ENCODE assay signal across 10 cellular contexts in the genomic region with DNA sequence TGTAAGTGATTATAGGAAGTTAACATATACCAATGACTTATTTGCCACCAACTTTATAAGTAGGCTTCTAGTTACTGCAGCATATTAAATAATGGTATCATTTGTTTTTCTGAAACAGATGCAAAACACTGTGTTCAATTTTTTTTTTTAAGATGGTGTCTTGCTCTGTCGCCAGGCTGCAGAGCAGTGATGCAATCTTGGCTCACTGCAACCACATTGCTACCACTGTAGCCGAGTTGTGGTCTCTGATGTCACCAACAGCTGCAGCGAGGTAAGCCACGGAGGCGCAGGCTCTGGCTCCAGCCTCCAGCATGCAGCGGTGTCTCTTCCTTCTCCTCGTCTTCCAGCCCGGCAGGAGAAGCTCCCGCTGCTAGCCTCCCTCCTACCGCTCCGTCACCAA. TPM values are rescaled to one million over a fixed set of nuclear protein-coding genes. Genes with fewer than 3 reads are reported as not detected.
DNase-seq lines count a peak whose midpoint lies in the region; ATAC-seq lines count a peak whose summit lies in the region.
"Not testable (repeated sequence)": the region's sequence is repeated elsewhere in the genome, so short reads cannot be mapped to it uniquely, and the experiment has no call there.
"Had no signal": no experiment of that assay in that cellular context is flagged by ENCODE, and none has a peak within 500 bp of the region (broad histone marks: within the 10 kb centered on the region; RNA-seq: fewer than 3 reads in every experiment).

No MANE protein-coding gene starts in this region.

- H3K4me1 Mint-ChIP-seq in activated CD4-positive, alpha-beta memory T cell treated with anti-CD3 and anti-CD28 coated beads, Interleukin-2, amount 10 ng/mL, durations not matched to agents 7 days and 5 days; activated naive CD8-positive, alpha-beta T cell treated with anti-CD3 and anti-CD28 coated beads, Interleukin-2, amount 10 ng/mL, durations not matched to agents 7 days and 5 days; stimulated activated naive CD8-positive, alpha-beta T cell treated with anti-CD3 and anti-CD28 coated beads, Interleukin-15, amount 100 ng/mL, for 72 hours: not testable (repeated sequence)

- CTCF ChIA-PET in activated CD4-positive, alpha-beta memory T cell treated with anti-CD3 and anti-CD28 coated beads, Interleukin-2, amount 10 ng/mL, durations not matched to agents 7 days and 5 days (lab: Charles Lee): not testable (repeated sequence)

- H3K27ac Mint-ChIP-seq in activated CD4-positive, alpha-beta memory T cell treated with anti-CD3 and anti-CD28 coated beads, Interleukin-2, amount 10 ng/mL, durations not matched to agents 7 days and 5 days; activated naive CD8-positive, alpha-beta T cell treated with anti-CD3 and anti-CD28 coated beads, Interleukin-2, amount 10 ng/mL, durations not matched to agents 7 days and 5 days; stimulated activated naive CD8-positive, alpha-beta T cell treated with anti-CD3 and anti-CD28 coated beads, Interleukin-15, amount 100 ng/mL, for 72 hours: not testable (repeated sequence)

- H3K9me3 Mint-ChIP-seq in activated CD4-positive, alpha-beta memory T cell treated with anti-CD3 and anti-CD28 coated beads, Interleukin-2, amount 10 ng/mL, durations not matched to agents 7 days and 5 days; activated naive CD8-positive, alpha-beta T cell treated with anti-CD3 and anti-CD28 coated beads, Interleukin-2, amount 10 ng/mL, durations not matched to agents 7 days and 5 days; stimulated activated naive CD8-positive, alpha-beta T cell treated with anti-CD3 and anti-CD28 coated beads, Interleukin-15, amount 100 ng/mL, for 72 hours: not testable (repeated sequence)

- POLR2A ChIA-PET in activated CD4-positive, alpha-beta memory T cell treated with anti-CD3 and anti-CD28 coated beads, Interleukin-2, amount 10 ng/mL, durations not matched to agents 7 days and 5 days (lab: Charles Lee); activated naive CD8-positive, alpha-beta T cell treated with anti-CD3 and anti-CD28 coated beads, Interleukin-2, amount 10 ng/mL, durations not matched to agents 7 days and 5 days (lab: Charles Lee): not testable (repeated sequence)

- DNase-seq in Daoy (ENCODE audit: low read depth) (peak; percentile 20), M059J (ENCODE audit: low read depth) (peak; percentile 5), SW480 (ENCODE audit: low spot score) (peak; percentile 11), myocyte (ENCODE audit: low read depth) (peak; percentile 5)
- peak; percentile 48 for DNase-seq in activated CD4-positive, alpha-beta memory T cell treated with anti-CD3 and anti-CD28 coated beads, Interleukin-2, amount 10 ng/mL, durations not matched to agents 7 days and 5 days
- DNase-seq in activated T-cell treated with anti-CD3 and anti-CD28 coated beads, Interleukin-2, amount 50 U/mL, for 48 hours: peak; percentile 24 to 39
- peak; percentile 49 for DNase-seq in activated naive CD8-positive, alpha-beta T cell treated with anti-CD3 and anti-CD28 coated beads, Interleukin-2, amount 10 ng/mL, durations not matched to agents 7 days and 5 days
- DNase-seq in stimulated activated naive CD8-positive, alpha-beta T cell treated with anti-CD3 and anti-CD28 coated beads, Interleukin-15, amount 100 ng/mL, for 72 hours: peak; percentile 32 to 51

- not testable (repeated sequence) for H3K36me3 Mint-ChIP-seq in activated CD4-positive, alpha-beta memory T cell treated with anti-CD3 and anti-CD28 coated beads, Interleukin-2, amount 10 ng/mL, durations not matched to agents 7 days and 5 days (ENCODE audit: low read depth); activated naive CD8-positive, alpha-beta T cell treated with anti-CD3 and anti-CD28 coated beads, Interleukin-2, amount 10 ng/mL, durations not matched to agents 7 days and 5 days

- not testable (repeated sequence) for ATAC-seq in activated naive CD8-positive, alpha-beta T cell treated with anti-CD3 and anti-CD28 coated beads, Interleukin-2, amount 10 ng/mL, durations not matched to agents 7 days and 5 days (ENCODE audit: low read depth); stimulated activated naive CD8-positive, alpha-beta T cell treated with anti-CD3 and anti-CD28 coated beads, Interleukin-15, amount 100 ng/mL, for 72 hours

- H3K27me3 Mint-ChIP-seq in activated CD4-positive, alpha-beta memory T cell treated with anti-CD3 and anti-CD28 coated beads, Interleukin-2, amount 10 ng/mL, durations not matched to agents 7 days and 5 days; activated naive CD8-positive, alpha-beta T cell treated with anti-CD3 and anti-CD28 coated beads, Interleukin-2, amount 10 ng/mL, durations not matched to agents 7 days and 5 days; stimulated activated naive CD8-positive, alpha-beta T cell treated with anti-CD3 and anti-CD28 coated beads, Interleukin-15, amount 100 ng/mL, for 72 hours: not testable (repeated sequence)

- not testable (repeated sequence) for H3K4me3 Mint-ChIP-seq in activated CD4-positive, alpha-beta memory T cell treated with anti-CD3 and anti-CD28 coated beads, Interleukin-2, amount 10 ng/mL, durations not matched to agents 7 days and 5 days; activated naive CD8-positive, alpha-beta T cell treated with anti-CD3 and anti-CD28 coated beads, Interleukin-2, amount 10 ng/mL, durations not matched to agents 7 days and 5 days; stimulated activated naive CD8-positive, alpha-beta T cell treated with anti-CD3 and anti-CD28 coated beads, Interleukin-15, amount 100 ng/mL, for 72 hours

RNA-seq across cellular contexts. Expression of gene ANKRD20A1, which starts 26.6 kb away (rescaled TPM):
- total RNA-seq in Daoy (2014; rRNA removed; shearing (Covaris generic)): 0.15 and 1.3 TPM in 2 replicates
- total RNA-seq in M059J (2014; rRNA removed; shearing (Covaris generic)): not detected in 2 replicates
- total RNA-seq in activated CD4-positive, alpha-beta memory T cell treated with anti-CD3 and anti-CD28 coated beads, Interleukin-2, amount 10 ng/mL, durations not matched to agents 7 days and 5 days: 1 to 10 TPM; 3.0 to 3.6 TPM
- total RNA-seq in activated naive CD8-positive, alpha-beta T cell treated with anti-CD3 and anti-CD28 coated beads, Interleukin-2, amount 10 ng/mL, durations not matched to agents 7 days and 5 days: not detected
- total RNA-seq in myocyte: not detected in 2 replicates
- polyA plus RNA-seq in myocyte (2012): not detected
- total RNA-seq: GM23248 had no signal
- polyA plus RNA-seq: CD4-positive, alpha-beta memory T cell; GM23248 had no signal
